ENCODE assay signal across 17 cellular contexts in the genomic region with DNA sequence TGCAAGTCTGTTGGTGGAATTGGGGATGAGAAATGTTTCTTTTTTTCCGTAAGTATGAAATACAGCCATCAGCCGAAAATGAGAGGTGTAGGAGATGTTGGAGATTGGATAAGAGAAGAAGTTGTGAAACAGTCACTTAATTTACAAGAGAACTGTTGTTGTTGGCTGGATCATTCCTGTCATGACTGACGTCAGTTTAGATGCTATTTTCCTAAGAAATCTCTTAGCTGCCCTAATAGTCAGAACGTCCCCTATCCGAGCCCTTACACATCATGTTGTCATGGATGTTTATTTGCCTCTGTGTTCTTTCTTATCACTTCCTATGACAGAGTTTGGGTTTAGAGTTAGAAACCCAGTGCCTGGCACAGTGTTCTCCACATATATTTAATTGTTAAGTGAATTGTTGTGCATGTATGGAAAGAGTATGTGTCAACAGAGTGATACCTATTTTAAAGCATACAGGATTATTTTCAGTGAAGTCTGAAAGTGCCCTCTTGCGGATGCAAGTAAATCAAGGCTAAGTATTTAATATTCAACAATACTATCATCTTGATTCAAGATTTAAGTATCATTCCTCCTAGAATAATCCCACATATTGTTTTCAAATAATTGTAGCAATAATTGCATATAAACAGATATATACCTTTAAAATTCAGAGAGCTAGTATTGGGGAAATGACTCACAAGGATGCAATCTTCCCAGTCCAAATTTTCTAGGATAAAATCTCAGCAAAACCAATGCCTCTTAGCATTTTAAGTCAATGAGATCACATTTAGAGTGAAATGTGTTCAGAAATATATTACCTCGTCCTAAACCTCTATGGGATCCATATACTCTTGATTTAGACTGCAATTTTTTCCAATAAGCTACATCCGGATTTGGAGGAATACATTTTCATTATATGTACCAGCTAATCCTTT.
DNase-seq lines count a peak whose midpoint lies in the region; ATAC-seq and TF ChIP-seq lines count a peak whose summit lies in the region.
"Had no signal": no experiment of that assay in that cellular context is flagged by ENCODE, and none has a peak within 500 bp of the region (broad histone marks: within the 10 kb centered on the region; RNA-seq: fewer than 3 reads in every experiment).

No MANE protein-coding gene starts in this region.

- H3K36me3 Mint-ChIP-seq in natural killer cell treated with Interleukin-12 subunit alpha and Interleukin-12 subunit beta and Interleukin-15 and Interleukin-18, amount 100 ng/mL, for 72 hours = no peaks in the 10 kb centered on the region
- H3K36me3 Mint-ChIP-seq: activated naive CD8-positive, alpha-beta T cell treated with anti-CD3 and anti-CD28 coated beads for 36 hours had no signal

- H3K4me3 Mint-ChIP-seq in natural killer cell treated with Interleukin-12 subunit alpha and Interleukin-12 subunit beta and Interleukin-15 and Interleukin-18, amount 100 ng/mL, for 72 hours = no peak overlapping the region
- H3K4me3 Mint-ChIP-seq: activated naive CD8-positive, alpha-beta T cell treated with anti-CD3 and anti-CD28 coated beads for 36 hours; nephron had no signal

- no peaks in the 10 kb centered on the region for H3K27me3 Mint-ChIP-seq in natural killer cell treated with Interleukin-12 subunit alpha and Interleukin-12 subunit beta and Interleukin-15 and Interleukin-18, amount 100 ng/mL, for 72 hours
- H3K27me3 Mint-ChIP-seq: activated naive CD8-positive, alpha-beta T cell treated with anti-CD3 and anti-CD28 coated beads for 36 hours had no signal

- TF ChIP-seq CTCF in choroid plexus epithelial cell (conservative IDR thresholded peaks at IDR 0.05; ENCODE audit: low read depth, low read length) (no peak), retinal pigment epithelial cell (conservative IDR thresholded peaks at IDR 0.05; ENCODE audit: low read depth, low read length) (no peak)

- H3K4me3 ChIP-seq in choroid plexus epithelial cell (ENCODE audit: low read depth, low read length) = no peak overlapping the region
- no peak overlapping the region for H3K4me3 ChIP-seq in retinal pigment epithelial cell (ENCODE audit: low read length)
- H3K4me3 ChIP-seq: A549 had no signal

- H3K27ac Mint-ChIP-seq in natural killer cell treated with Interleukin-12 subunit alpha and Interleukin-12 subunit beta and Interleukin-15 and Interleukin-18, amount 100 ng/mL, for 72 hours = no peak overlapping the region
- H3K27ac Mint-ChIP-seq: activated naive CD8-positive, alpha-beta T cell treated with anti-CD3 and anti-CD28 coated beads for 36 hours; nephron had no signal

- ATAC-seq in GM19035 (IDR thresholded peaks at IDR 0.05; ENCODE audit: unreplicated experiment) = no peak
- no peak for ATAC-seq in natural killer cell treated with Interleukin-12 subunit alpha and Interleukin-12 subunit beta and Interleukin-15 and Interleukin-18, amount 100 ng/mL, for 72 hours
- ATAC-seq: A549 had no signal

- H3K4me1 Mint-ChIP-seq in natural killer cell treated with Interleukin-12 subunit alpha and Interleukin-12 subunit beta and Interleukin-15 and Interleukin-18, amount 100 ng/mL, for 72 hours (ENCODE audit: low read depth in 2 of 2) = no peaks in the 10 kb centered on the region
- H3K4me1 Mint-ChIP-seq: activated naive CD8-positive, alpha-beta T cell treated with anti-CD3 and anti-CD28 coated beads for 36 hours; nephron had no signal

- peaks cover 9% of the 10 kb centered on the region for H3K9me3 Mint-ChIP-seq in natural killer cell treated with Interleukin-12 subunit alpha and Interleukin-12 subunit beta and Interleukin-15 and Interleukin-18, amount 100 ng/mL, for 72 hours

- peak; percentile 0 for DNase-seq in DMS 273 (lab: John Stamatoyannopoulos, UW; ENCODE audit: unreplicated experiment)
- DNase-seq in DMS 273 treated with DMSO at 0.1 percent for 48 hours (lab: John Stamatoyannopoulos, UW) = no peak
- peak; percentile 58 for DNase-seq in M059J (ENCODE audit: low read depth)
- peak; percentile 65 for DNase-seq in choroid plexus epithelial cell (ENCODE audit: low read depth)
- DNase-seq in retinal pigment epithelial cell (ENCODE audit: low read depth) = peak; percentile 20
- DNase-seq in NCI-H345 treated with DMSO at 0.1 percent for 48 hours (lab: John Stamatoyannopoulos, UW; ENCODE audit: unreplicated experiment) = no peak
- DNase-seq in natural killer cell treated with Interleukin-12 subunit alpha and Interleukin-12 subunit beta and Interleukin-15 and Interleukin-18, amount 100 ng/mL, for 72 hours (ENCODE audit: low spot score) = no peak
- DNase-seq: activated CD4-positive, CD25-positive, alpha-beta regulatory T cell treated with anti-CD3 and anti-CD28 coated beads, Interleukin-2, amount 50 U/mL, for 72 hours; activated naive CD8-positive, alpha-beta T cell treated with anti-CD3 and anti-CD28 coated beads for 36 hours; Caco-2; NCI-H345; retina; stimulated activated CD4-positive, alpha-beta T cell treated with anti-CD3 and anti-CD28 coated beads, Interleukin-4, amount 100 ng/mL, for 1 hour; T-helper 1 cell had no signal

Comparison
In these comparisons a context has a peak if more than half of its experiments do, and no peak if none do; other contexts are left out.
1. DNase-seq: peak in DMS 273 (single experiment), M059J (single experiment), choroid plexus epithelial cell (single experiment) and retinal pigment epithelial cell (single experiment); none in DMS 273 treated with DMSO at 0.1 percent for 48 hours (single experiment), NCI-H345 treated with DMSO at 0.1 percent for 48 hours (single experiment) and natural killer cell treated with Interleukin-12 subunit alpha and Interleukin-12 subunit beta and Interleukin-15 and Interleukin-18, amount 100 ng/mL, for 72 hours (single experiment).